15 cellular contexts compared by ENCODE assay signal in genomic region chr1:50553921-50554320, GRCh38.
A peak's percentile ranks its signal among the peaks of the same experiment; 100 is the strongest.
DNase-seq lines count a peak whose midpoint lies in the region; FAIRE-seq and TF ChIP-seq lines count a peak whose summit lies in the region.
"Had no signal": no experiment of that assay in that cellular context is flagged by ENCODE, and none has a peak within 500 bp of the region (broad histone marks: within the 10 kb centered on the region; RNA-seq: fewer than 3 reads in every experiment).

No MANE protein-coding gene starts in this region.

- H3K36me3 ChIP-seq in hepatocyte (replicated peaks; ENCODE audit: insufficient read depth, low read depth) (no peaks in the 10 kb centered on the region), urinary bladder (ENCODE audit: insufficient read depth) (no peaks in the 10 kb centered on the region)

- no peak for TF ChIP-seq CTCF in hepatocyte (IDR thresholded peaks at IDR 0.05; ENCODE audit: poor library complexity)

- DNase-seq in H4 (ENCODE audit: low spot score) (peak; percentile 9), amniotic epithelial cell (ENCODE audit: low read depth) (peak; percentile 6), hepatocyte (ENCODE audit: low spot score) (peak; percentile 5), GM12892 (ENCODE audit: insufficient read length) (no peak), OCI-M2 (lab: John Stamatoyannopoulos, UW; ENCODE audit: unreplicated experiment) (no peak), Kasumi-1 (lab: John Stamatoyannopoulos, UW) (no peak)
- DNase-seq: ACHN; Calu3; CD4-positive, CD25-positive, alpha-beta regulatory T cell; DMS79; KBM-7 had no signal

- 67% methylated on average over 2 of the region's 2 CpGs for WGBS in hepatocyte (ENCODE audit: low lambda C conversion rate, missing lambda C conversion rate)
- 75% methylated on average over 2 of the region's 2 CpGs for WGBS in urinary bladder

- H2AFZ ChIP-seq in hepatocyte: no peak overlapping the region

- FAIRE-seq in GM12892 (lab: Jason Lieb, UNC): no peak
- FAIRE-seq: H54, HTR-8/SVneo had no signal

- H3K4me2 ChIP-seq in hepatocyte: no peak overlapping the region
- H3K4me2 ChIP-seq: BLaER1 treated with 17β-estradiol and CSF1 and Interleukin-3, amounts not matched to agents 10 nM and 100 nM had no signal

- no peaks in the 10 kb centered on the region for H3K79me2 ChIP-seq in hepatocyte

- H3K4me3 ChIP-seq in hepatocyte (no peak overlapping the region), urinary bladder (ENCODE audit: low read depth, low read length) (no peak overlapping the region)
- H3K4me3 ChIP-seq: BLaER1 treated with 17β-estradiol and CSF1 and Interleukin-3, amounts not matched to agents 10 nM and 100 nM had no signal

- H4K20me1 ChIP-seq in hepatocyte (ENCODE audit: insufficient read depth, poor library complexity, severe bottlenecking): no peaks in the 10 kb centered on the region

- no peaks in the 10 kb centered on the region for H3K9me2 ChIP-seq in hepatocyte (replicated peaks; ENCODE audit: insufficient read depth)

- peaks cover 7% of the 10 kb centered on the region for H3K4me1 ChIP-seq in hepatocyte (ENCODE audit: insufficient read depth)
- H3K4me1 ChIP-seq in urinary bladder (ENCODE audit: insufficient read depth): no peaks in the 10 kb centered on the region
- H3K4me1 ChIP-seq: BLaER1 treated with 17β-estradiol and CSF1 and Interleukin-3, amounts not matched to agents 10 nM and 100 nM had no signal

- H3K27ac ChIP-seq in hepatocyte: no peak overlapping the region
- peak overlapping the region; percentile 10 for H3K27ac ChIP-seq in urinary bladder (ENCODE audit: low read depth)
- H3K27ac ChIP-seq: BLaER1 treated with 17β-estradiol and CSF1 and Interleukin-3, amounts not matched to agents 10 nM and 100 nM had no signal

- no peaks in the 10 kb centered on the region for H3K9me3 ChIP-seq in hepatocyte (ENCODE audit: low read depth)
- H3K9me3 ChIP-seq: BLaER1 treated with 17β-estradiol and CSF1 and Interleukin-3, amounts not matched to agents 10 nM and 100 nM had no signal

- H3K27me3 ChIP-seq in hepatocyte: no peaks in the 10 kb centered on the region
- H3K27me3 ChIP-seq: BLaER1 treated with 17β-estradiol and CSF1 and Interleukin-3, amounts not matched to agents 10 nM and 100 nM had no signal

- no peak for TF ChIP-seq POLR2A in GM12892 (IDR thresholded peaks at IDR 0.05; ENCODE audit: low read depth, low read length)

Comparison
In these comparisons a context has a peak if more than half of its experiments do, and no peak if none do; other contexts are left out.
1. DNase-seq: peak in H4 (single experiment), amniotic epithelial cell (single experiment) and hepatocyte (single experiment); none in GM12892 (single experiment), OCI-M2 (single experiment) and Kasumi-1 (0 of 2).